23 cellular contexts compared by ENCODE assay signal in genomic region chr20:56517641-56518040, GRCh38. TPM values are rescaled to one million over a fixed set of nuclear protein-coding genes. Genes with fewer than 3 reads are reported as not detected.
"Had no signal": no experiment of that assay in that cellular context is flagged by ENCODE, and none has a peak within 500 bp of the region (broad histone marks: within the 10 kb centered on the region; RNA-seq: fewer than 3 reads in every experiment).

No MANE protein-coding gene starts in this region.

- H3K9me3 ChIP-seq: SK-N-SH had no signal

- H3K4me2 ChIP-seq: SK-N-SH had no signal

- FAIRE-seq: RCC 7860 had no signal

- DNase-seq: Karpas-422, KBM-7, MM.1S, NCI-H1092 treated with DMSO at 0.1 percent for 48 hours, NCI-H1436, NCI-H187, NCI-H2029, NCI-H2081 treated with DMSO at 0.1 percent for 48 hours, NCI-H2171, NCI-H226, NCI-H446, NCI-H510A, NCI-H524 treated with DMSO at 0.1 percent for 48 hours, NCI-H69, NCI-H774, RPMI8226, SHP77, SK-N-SH, SW 1271 had no signal

- H3K9ac ChIP-seq: SK-N-SH had no signal

RNA-seq across cellular contexts. Expression of gene FAM209A, which starts 6.9 kb away (rescaled TPM):
- total RNA-seq: HT1080, M059J, SK-MEL-5 had no signal
- polyA plus RNA-seq: SK-N-SH had no signal

RNA-seq across cellular contexts. Expression of gene FAM209B, which starts 15.4 kb away (rescaled TPM):
- total RNA-seq: HT1080, M059J, SK-MEL-5 had no signal
- polyA plus RNA-seq: SK-N-SH had no signal
